In the genomic region with DNA sequence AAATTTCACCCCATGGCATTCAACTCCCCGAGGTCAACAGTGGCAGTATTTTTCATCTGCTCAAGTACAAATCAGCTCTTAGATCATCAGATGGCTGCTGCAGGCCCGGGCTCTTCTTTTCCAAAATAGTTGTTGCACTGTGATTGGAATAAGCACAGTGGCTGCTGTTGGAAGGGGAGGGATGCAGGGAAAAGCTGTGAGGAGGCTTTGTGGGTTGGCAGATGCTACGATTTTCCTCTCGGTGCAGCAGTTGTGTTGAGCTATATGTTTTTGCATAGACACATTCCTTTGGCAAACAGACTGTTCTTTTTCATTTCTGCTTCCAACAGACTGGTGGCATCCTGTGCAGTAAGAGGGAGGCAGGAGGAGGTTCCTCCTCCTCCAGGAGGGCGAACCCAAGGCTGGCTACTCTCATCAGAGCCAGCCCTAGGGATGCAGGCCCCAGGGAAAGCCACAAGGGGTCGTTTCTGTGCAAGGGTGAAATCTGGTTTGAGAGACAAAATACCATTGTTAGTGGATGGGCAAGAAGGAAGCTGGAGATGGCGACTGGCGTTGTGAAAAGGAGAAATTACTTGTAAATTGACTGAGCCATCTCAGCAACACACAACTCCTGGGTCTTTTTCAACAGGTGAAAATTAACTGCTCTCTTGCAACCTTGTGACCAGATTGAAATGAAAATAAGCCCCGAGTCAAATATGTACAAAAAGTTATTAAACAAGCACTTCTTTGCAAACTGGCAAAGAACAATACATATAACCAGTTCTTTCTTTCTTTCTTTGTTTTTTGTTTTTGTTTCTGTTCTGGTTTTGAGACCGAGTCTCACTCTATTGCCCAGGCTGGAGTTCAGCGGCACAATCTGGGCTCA, we compare ENCODE assay signal across 9 cellular contexts. TPM values are rescaled to one million over a fixed set of nuclear protein-coding genes. Genes with fewer than 3 reads are reported as not detected.
DNase-seq lines count a peak whose midpoint lies in the region; ATAC-seq, FAIRE-seq and TF ChIP-seq lines count a peak whose summit lies in the region.
"Had no signal": no experiment of that assay in that cellular context is flagged by ENCODE, and none has a peak within 500 bp of the region (broad histone marks: within the 10 kb centered on the region; RNA-seq: fewer than 3 reads in every experiment).

No MANE protein-coding gene starts in this region.

- TF ChIP-seq POLR2A in endothelial cell of umbilical vein (IDR thresholded peaks at IDR 0.05; ENCODE audit: low read depth, low read length) = no peak

- BruUV-seq in endothelial cell of umbilical vein (replicated peaks; lab: Mats Ljungman, UMichigan) = no TSS peak

- peak; percentile 87 for FAIRE-seq in endothelial cell of umbilical vein (lab: Jason Lieb, UNC)
- FAIRE-seq: islet of Langerhans had no signal

- intact Hi-C loops in endothelial cell of umbilical vein (cut with micrococcal nuclease) = loop anchor here (1.0 kb wide), 5 partner anchors 26 to 225 kb away; a partner anchor contains a TSS

- no peak overlapping the region for H3K9ac ChIP-seq in endothelial cell of umbilical vein (replicated peaks; ENCODE audit: extremely low read depth, insufficient read depth, low read length)

- H3K27ac ChIP-seq in endothelial cell of umbilical vein (ENCODE audit: insufficient read depth, low read depth, low read length) = no peak overlapping the region

- peaks cover 0 to 2% of the 10 kb centered on the region in 2 experiments for H3K27me3 ChIP-seq in endothelial cell of umbilical vein (ENCODE audit: control insufficient read depth in 2 of 2, insufficient read depth in 2 of 2, low read length in 2 of 2)

- no peaks in the 10 kb centered on the region for H3K36me3 ChIP-seq in endothelial cell of umbilical vein (ENCODE audit: control insufficient read depth in 2 of 2, extremely low read depth in 1 of 2, insufficient read depth in 2 of 2, low read length in 2 of 2)

- no peaks in the 10 kb centered on the region for H3K9me1 ChIP-seq in endothelial cell of umbilical vein (replicated peaks; ENCODE audit: control insufficient read depth, extremely low read depth, insufficient read depth, low read length)

- dilution Hi-C loops in endothelial cell of umbilical vein (cut with MboI; ENCODE audit: extremely low pct_ligation_motif_present, low sequenced_read_pairs) = no loop called here

- H3K9me3 ChIP-seq in endothelial cell of umbilical vein (replicated peaks; ENCODE audit: control insufficient read depth, insufficient read depth, low read length) = no peaks in the 10 kb centered on the region

- no peaks in the 10 kb centered on the region for H3K79me2 ChIP-seq in endothelial cell of umbilical vein (ENCODE audit: control insufficient read depth, insufficient read depth, low read length)

- DNase-seq in ELR (ENCODE audit: low read depth) = peak; percentile 86
- DNase-seq in NOMO-1 treated with dmso at 0.1 percent for 144 hours (lab: John Stamatoyannopoulos, UW; ENCODE audit: unreplicated experiment) = peak; percentile 76
- DNase-seq in activated CD8-positive, alpha-beta memory T cell treated with anti-CD3 and anti-CD28 coated beads, Interleukin-2, amount 50 U/mL, for 24 hours (ENCODE audit: extremely low read depth) = peak; percentile 18
- DNase-seq in endothelial cell of umbilical vein (ENCODE audit: low read depth, low spot score) = peak; percentile 71
- peak; percentile 82 for DNase-seq in myocyte (ENCODE audit: low read depth)
- peak; percentile 34 to 42 for DNase-seq in stimulated activated CD8-positive, alpha-beta memory T cell treated with anti-CD3 and anti-CD28 coated beads, Interleukin-7, amount 100 ng/mL, for 4 hours (ENCODE audit: low read depth in 2 of 2)

- POLR2A ChIA-PET in endothelial cell of umbilical vein (lab: Charles Lee) = interaction anchor here (0.7 kb wide), 1 partner anchor 225 kb away, joined by 4 read pairs; no protein-coding TSS in a partner anchor

- ATAC-seq in HG03139 (IDR thresholded peaks at IDR 0.05; ENCODE audit: unreplicated experiment) = peak; percentile 80
- no peak for ATAC-seq in GM21381 (IDR thresholded peaks at IDR 0.05; ENCODE audit: unreplicated experiment)

- CTCF ChIA-PET in endothelial cell of umbilical vein (lab: Charles Lee) = interaction anchor here (0.5 to 16.3 kb wide), 64 partner anchors 10 to 932 kb away, joined by 3 to 720 read pairs (median 4); a partner anchor contains a TSS

- H3K4me3 ChIP-seq in endothelial cell of umbilical vein (replicated peaks in 1 of 3; ENCODE audit: insufficient read depth in 1 of 3, low read depth in 1 of 3, low read length in 3 of 3) = no peak overlapping the region

- peak overlapping the region; percentile 52 for H2AFZ ChIP-seq in endothelial cell of umbilical vein (ENCODE audit: low read depth, low read length)

- H3K4me2 ChIP-seq in endothelial cell of umbilical vein (ENCODE audit: insufficient read depth, low read length) = no peak overlapping the region

- peaks cover 6% of the 10 kb centered on the region for H3K4me1 ChIP-seq in endothelial cell of umbilical vein (ENCODE audit: control insufficient read depth, extremely low read depth, insufficient read depth, low read length)

- no peaks in the 10 kb centered on the region for H4K20me1 ChIP-seq in endothelial cell of umbilical vein (replicated peaks; ENCODE audit: control insufficient read depth, extremely low read depth, insufficient read depth, low read length)

- peak; percentile 92 to 94 for TF ChIP-seq CTCF in endothelial cell of umbilical vein (IDR thresholded peaks at IDR 0.05; ENCODE audit: extremely low read depth in 1 of 2, insufficient read depth in 1 of 2, low read depth in 1 of 2, low read length in 2 of 2)

TF ChIP-seq in endothelial cell of umbilical vein, 7 proteins besides CTCF, POLR2A, EP300 and RAD21:
- no peak for TF ChIP-seq MYC (IDR thresholded peaks at IDR 0.05; ENCODE audit: low read depth, low read length)
- no peak for TF ChIP-seq FOS (IDR thresholded peaks at IDR 0.05; ENCODE audit: borderline replicate concordance, insufficient read depth, low read length)
- TF ChIP-seq, protein P1, sequence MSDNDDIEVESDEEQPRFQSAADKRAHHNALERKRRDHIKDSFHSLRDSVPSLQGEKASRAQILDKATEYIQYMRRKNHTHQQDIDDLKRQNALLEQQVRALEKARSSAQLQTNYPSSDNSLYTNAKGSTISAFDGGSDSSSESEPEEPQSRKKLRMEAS (IDR thresholded peaks at IDR 0.05; ENCODE audit: insufficient read depth, insufficient read length) = no peak
- no peak for TF ChIP-seq POLR2AphosphoS5 (IDR thresholded peaks at IDR 0.05; ENCODE audit: insufficient read depth, low read depth, low read length)
- TF ChIP-seq EZH2 (IDR thresholded peaks at IDR 0.05; ENCODE audit: borderline replicate concordance, low read depth, low read length, severe bottlenecking) = no peak
- no peak for TF ChIP-seq JUN (IDR thresholded peaks at IDR 0.05; ENCODE audit: borderline replicate concordance, insufficient read depth, insufficient read length, low read depth)
- TF ChIP-seq GATA2 (IDR thresholded peaks at IDR 0.05; ENCODE audit: insufficient read depth, insufficient read length, low read depth, low read length) = no peak

RNA-seq across cellular contexts. Expression of a gene that starts 26.6 kb away (rescaled TPM):
- total RNA-seq in endothelial cell of umbilical vein = 38.1 and 38.8 TPM in 2 replicates
- polyA plus RNA-seq in endothelial cell of umbilical vein = 20.5 and 23.7 TPM in 2 replicates
- polyA plus RNA-seq in endothelial cell of umbilical vein (2011; cell fraction: cytosol; rRNA removed) = 15.8 and 18.5 TPM in 2 replicates
- 16.8 and 17.3 TPM in 2 replicates for polyA plus RNA-seq in endothelial cell of umbilical vein (2011; cell fraction: nucleus; rRNA removed)
- 24.9 and 36.1 TPM in 2 replicates for polyA plus RNA-seq in endothelial cell of umbilical vein (2012)
- 56.3 and 71.7 TPM in 2 replicates for polyA minus RNA-seq in endothelial cell of umbilical vein
- 0.72 TPM for polyA minus RNA-seq in endothelial cell of umbilical vein (2011; cell fraction: cytosol; rRNA and poly(A)+ RNA removed)
- polyA minus RNA-seq in endothelial cell of umbilical vein (2011; cell fraction: nucleus; rRNA and poly(A)+ RNA removed) = 27.9 and 30.1 TPM in 2 replicates
- total RNA-seq in myocyte = 8.8 and 13.1 TPM in 2 replicates
- polyA plus RNA-seq in myocyte (2012) = 7.3 TPM

Comparison
In these comparisons a context has a peak if more than half of its experiments do, and no peak if none do; other contexts are left out.
1. DNase-seq: peak in every context shown above with its lines; median percentile 86 in ELR; 82 in myocyte; 76 in NOMO-1 treated with dmso at 0.1 percent for 144 hours; 71 in endothelial cell of umbilical vein; 38 in stimulated activated CD8-positive, alpha-beta memory T cell treated with anti-CD3 and anti-CD28 coated beads, Interleukin-7, amount 100 ng/mL, for 4 hours; 18 in activated CD8-positive, alpha-beta memory T cell treated with anti-CD3 and anti-CD28 coated beads, Interleukin-2, amount 50 U/mL, for 24 hours.